20 cellular contexts compared by ENCODE assay signal in genomic region chr1:119794856-119795255, GRCh38. TPM values are rescaled to one million over a fixed set of nuclear protein-coding genes. Genes with fewer than 3 reads are reported as not detected.
A peak's percentile ranks its signal among the peaks of the same experiment; 100 is the strongest.
DNase-seq lines count a peak whose midpoint lies in the region; TF ChIP-seq lines count a peak whose summit lies in the region.
"Had no signal": no experiment of that assay in that cellular context is flagged by ENCODE, and none has a peak within 500 bp of the region (broad histone marks: within the 10 kb centered on the region; RNA-seq: fewer than 3 reads in every experiment).

No MANE protein-coding gene starts in this region.

- DNase-seq in NCI-H510A treated with DMSO at 0.1 percent for 48 hours (lab: John Stamatoyannopoulos, UW), result peak; percentile 84
- DNase-seq in NCI-H510A (lab: John Stamatoyannopoulos, UW), result no peak
- DNase-seq in hepatocyte (ENCODE audit: low spot score), result peak; percentile 37
- no peak for DNase-seq in osteoblast (ENCODE audit: insufficient read length, low spot score, missing footprints)
- no peak for DNase-seq in activated T-cell treated with anti-CD3 and anti-CD28 coated beads, Interleukin-2, amount 50 U/mL, for 24 hours
- no peak for DNase-seq in CD8-positive, alpha-beta memory T cell
- no peak for DNase-seq in AML-193 (lab: John Stamatoyannopoulos, UW)
- DNase-seq: CD4-positive, alpha-beta T cell; HCEC 1CT; NCI-H1092 treated with DMSO at 0.1 percent for 48 hours; NCI-H146; NCI-H2081 treated with DMSO at 0.1 percent for 48 hours; NCI-H524; PC-3; SIG-M5 had no signal

- no peaks in the 10 kb centered on the region for H3K36me3 ChIP-seq in hepatocyte (replicated peaks; ENCODE audit: insufficient read depth, low read depth)
- no peaks in the 10 kb centered on the region for H3K36me3 ChIP-seq in osteoblast (ENCODE audit: insufficient read depth, low read length)
- H3K36me3 ChIP-seq in CD8-positive, alpha-beta memory T cell (ENCODE audit: insufficient read depth, low read length), result no peaks in the 10 kb centered on the region

- no peaks in the 10 kb centered on the region for H3K9me2 ChIP-seq in hepatocyte (replicated peaks; ENCODE audit: insufficient read depth)

- H3K4me2 ChIP-seq in hepatocyte (no peak overlapping the region), osteoblast (ENCODE audit: insufficient read depth, low read length) (peak overlapping the region; percentile 19)
- H3K4me2 ChIP-seq: GM23338 had no signal

- H3K9me3 ChIP-seq in hepatocyte (ENCODE audit: low read depth), result no peaks in the 10 kb centered on the region
- no peaks in the 10 kb centered on the region for H3K9me3 ChIP-seq in osteoblast (ENCODE audit: low read depth, low read length)
- no peaks in the 10 kb centered on the region for H3K9me3 ChIP-seq in CD8-positive, alpha-beta memory T cell (ENCODE audit: low read length)

- POLR2A ChIA-PET in CD8-positive, alpha-beta memory T cell (lab: Charles Lee), result no interaction called here

- H3K36me3 Mint-ChIP-seq in activated T-cell treated with anti-CD3 and anti-CD28 coated beads, Interleukin-2, amount 50 U/mL, for 24 hours (ENCODE audit: low read depth), result no peaks in the 10 kb centered on the region
- peaks cover 0 to 2% (median 0%) of the 10 kb centered on the region in 3 donors for H3K36me3 Mint-ChIP-seq in CD8-positive, alpha-beta memory T cell

- H3K4me3 ChIP-seq in hepatocyte, result no peak overlapping the region
- H3K4me3 ChIP-seq in osteoblast (ENCODE audit: insufficient read depth, low read length), result no peak overlapping the region
- H3K4me3 ChIP-seq in CD8-positive, alpha-beta memory T cell (ENCODE audit: low read length), result no peak overlapping the region
- H3K4me3 ChIP-seq: GM23338, K562 had no signal

- H4K20me1 ChIP-seq in hepatocyte (ENCODE audit: insufficient read depth, poor library complexity, severe bottlenecking) (no peaks in the 10 kb centered on the region), osteoblast (ENCODE audit: insufficient read depth, low read length) (no peaks in the 10 kb centered on the region)

- H3K27me3 ChIP-seq in hepatocyte, result no peaks in the 10 kb centered on the region
- H3K27me3 ChIP-seq in osteoblast (ENCODE audit: insufficient read depth, low read length), result peaks cover 3% of the 10 kb centered on the region
- no peaks in the 10 kb centered on the region for H3K27me3 ChIP-seq in CD8-positive, alpha-beta memory T cell (ENCODE audit: insufficient read depth, low read length, poor library complexity, severe bottlenecking)

- TF ChIP-seq CTCF in hepatocyte (IDR thresholded peaks at IDR 0.05; ENCODE audit: poor library complexity), result no peak
- no peak for TF ChIP-seq CTCF in osteoblast (IDR thresholded peaks at IDR 0.05; ENCODE audit: extremely low read depth, low read depth, low read length)

- WGBS in hepatocyte (ENCODE audit: low lambda C conversion rate, missing lambda C conversion rate), result 58% methylated on average over 4 of the region's 4 CpGs

- CTCF ChIA-PET in CD8-positive, alpha-beta memory T cell (lab: Charles Lee), result interaction anchor here (0.8 to 1.4 kb wide), 3 partner anchors 8 to 14 kb away, joined by 3 to 4 read pairs (median 4); no protein-coding TSS in a partner anchor

- no peak overlapping the region for H3K4me3 Mint-ChIP-seq in activated T-cell treated with anti-CD3 and anti-CD28 coated beads, Interleukin-2, amount 50 U/mL, for 24 hours
- H3K4me3 Mint-ChIP-seq in CD8-positive, alpha-beta memory T cell, result no peak overlapping the region
- H3K4me3 Mint-ChIP-seq: CD4-positive, alpha-beta T cell; GM23338 had no signal

- no peaks in the 10 kb centered on the region for H3K9me3 Mint-ChIP-seq in activated T-cell treated with anti-CD3 and anti-CD28 coated beads, Interleukin-2, amount 50 U/mL, for 24 hours
- no peaks in the 10 kb centered on the region for H3K9me3 Mint-ChIP-seq in CD8-positive, alpha-beta memory T cell
- H3K9me3 Mint-ChIP-seq: CD4-positive, alpha-beta T cell; GM23338 had no signal

- H3K4me1 ChIP-seq in hepatocyte (ENCODE audit: insufficient read depth) (peaks cover 40% of the 10 kb centered on the region), osteoblast (ENCODE audit: insufficient read depth, low read length) (peaks cover 11% of the 10 kb centered on the region)
- H3K4me1 ChIP-seq in CD8-positive, alpha-beta memory T cell (ENCODE audit: insufficient read depth, low read length), result no peaks in the 10 kb centered on the region

- peaks cover 2% of the 10 kb centered on the region for H3K27me3 Mint-ChIP-seq in activated T-cell treated with anti-CD3 and anti-CD28 coated beads, Interleukin-2, amount 50 U/mL, for 24 hours
- peaks cover 4 to 28% of the 10 kb centered on the region in 2 donors for H3K27me3 Mint-ChIP-seq in CD8-positive, alpha-beta memory T cell

- H3K27ac ChIP-seq in hepatocyte, result peak overlapping the region; percentile 14
- no peak overlapping the region for H3K27ac ChIP-seq in osteoblast (ENCODE audit: low read depth, low read length)
- no peak overlapping the region for H3K27ac ChIP-seq in CD8-positive, alpha-beta memory T cell (ENCODE audit: low read depth, low read length)
- H3K27ac ChIP-seq: RWPE1 had no signal

- no peaks in the 10 kb centered on the region for H3K79me2 ChIP-seq in hepatocyte
- H3K79me2 ChIP-seq in osteoblast (ENCODE audit: insufficient read depth, low read length), result no peaks in the 10 kb centered on the region

- H3K4me1 Mint-ChIP-seq in activated T-cell treated with anti-CD3 and anti-CD28 coated beads, Interleukin-2, amount 50 U/mL, for 24 hours (ENCODE audit: low read depth), result peaks cover 10% of the 10 kb centered on the region
- H3K4me1 Mint-ChIP-seq in CD8-positive, alpha-beta memory T cell, result peaks cover 0 to 2% (median 0%) of the 10 kb centered on the region in 3 donors
- H3K4me1 Mint-ChIP-seq: GM23338 had no signal

- no peak overlapping the region for H3K27ac Mint-ChIP-seq in activated T-cell treated with anti-CD3 and anti-CD28 coated beads, Interleukin-2, amount 50 U/mL, for 24 hours
- H3K27ac Mint-ChIP-seq in CD8-positive, alpha-beta memory T cell, result no peak overlapping the region
- H3K27ac Mint-ChIP-seq: CD4-positive, alpha-beta T cell; GM23338 had no signal

- H2AFZ ChIP-seq in hepatocyte (no peak overlapping the region), osteoblast (ENCODE audit: low read length) (no peak overlapping the region)
- H2AFZ ChIP-seq: GM23338 had no signal

RNA-seq across cellular contexts. Expression of gene REG4, which starts 16.4 kb away (rescaled TPM):
- total RNA-seq in hepatocyte (103 and 106 TPM in 2 replicates), osteoblast (not detected in 2 replicates)
- 79.4 and 111 TPM in 2 replicates for polyA plus RNA-seq in hepatocyte
- 1 to 10 TPM; 2.5 to 3.0 TPM for total RNA-seq in CD8-positive, alpha-beta memory T cell
- 4.4 TPM for polyA plus RNA-seq in CD8-positive, alpha-beta memory T cell
- total RNA-seq: A172, GM23338, K562 had no signal
- polyA plus RNA-seq: BJ, GM23338, K562 had no signal

RNA-seq across cellular contexts. Expression of gene HMGCS2, which starts 26.2 kb away (rescaled TPM):
- total RNA-seq in hepatocyte (188 and 207 TPM in 2 replicates), osteoblast (not detected in 2 replicates)
- polyA plus RNA-seq in hepatocyte, result 119 and 167 TPM in 2 replicates
- total RNA-seq in CD8-positive, alpha-beta memory T cell, result not detected
- not detected for polyA plus RNA-seq in CD8-positive, alpha-beta memory T cell
- total RNA-seq: A172; CD4-positive, alpha-beta T cell; GM23338; PC-3 had no signal
- polyA plus RNA-seq: BJ, GM23338, K562 had no signal

Comparison
In these comparisons a context has a peak if more than half of its experiments do, and no peak if none do; other contexts are left out.
1. DNase-seq: peak in NCI-H510A treated with DMSO at 0.1 percent for 48 hours (single experiment) and hepatocyte (single experiment); none in NCI-H510A (single experiment), osteoblast (single experiment), activated T-cell treated with anti-CD3 and anti-CD28 coated beads, Interleukin-2, amount 50 U/mL, for 24 hours (single experiment), CD8-positive, alpha-beta memory T cell (0 of 5) and AML-193 (0 of 2).
2. RNA of gene REG4, which starts 16.4 kb away (total RNA-seq): 103 to 106 TPM in hepatocyte; 2.5 to 3.0 TPM in CD8-positive, alpha-beta memory T cell and not detected in osteoblast; every median in the first group is over 10 times any median in the second.
3. RNA of gene HMGCS2, which starts 26.2 kb away (total RNA-seq): 188 to 207 TPM in hepatocyte; not detected in osteoblast and not detected in CD8-positive, alpha-beta memory T cell; every median in the first group is over 100 times any median in the second.